In the genomic region with DNA sequence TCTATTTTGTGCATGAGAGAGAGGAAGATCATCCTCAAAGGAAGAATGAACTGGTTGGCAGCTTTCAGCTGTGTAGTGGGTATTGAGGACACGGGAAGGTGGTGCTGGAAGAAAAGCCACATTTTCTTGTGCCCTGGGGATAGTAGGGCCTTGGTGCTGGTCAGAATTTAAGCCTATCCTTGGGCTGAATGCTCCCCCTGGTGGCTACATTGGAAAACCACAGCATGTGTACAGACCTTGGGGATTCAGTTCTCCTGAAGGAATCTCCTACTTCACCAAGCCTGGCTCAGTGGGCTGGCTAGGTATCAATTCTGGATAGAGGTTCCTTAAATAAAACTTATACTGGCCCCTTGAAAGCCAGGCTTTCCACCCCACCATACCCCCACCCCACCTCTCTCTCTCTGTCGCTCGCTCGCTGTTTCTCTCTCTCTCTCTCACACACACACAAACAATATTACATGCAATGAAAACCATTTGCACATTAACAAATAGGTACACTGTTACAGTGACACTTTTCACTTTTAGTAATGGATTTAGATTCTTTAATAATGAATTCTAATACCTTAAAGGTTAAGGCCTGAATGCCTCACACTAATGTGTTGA, we compare ENCODE assay signal across 8 cellular contexts. TPM values are rescaled to one million over a fixed set of nuclear protein-coding genes. Genes with fewer than 3 reads are reported as not detected.
DNase-seq lines count a peak whose midpoint lies in the region; ATAC-seq and TF ChIP-seq lines count a peak whose summit lies in the region.

No MANE protein-coding gene starts in this region.

- no peaks in the 10 kb centered on the region for H3K36me3 Mint-ChIP-seq in chondrocyte (ENCODE audit: low read depth)

- H3K4me1 Mint-ChIP-seq in chondrocyte (ENCODE audit: low read depth), result no peaks in the 10 kb centered on the region

- H3K36me3 ChIP-seq in right lobe of liver (no peaks in the 10 kb centered on the region), thyroid gland (no peaks in the 10 kb centered on the region)

- H3K27ac ChIP-seq in right lobe of liver (no peak overlapping the region), thyroid gland (no peak overlapping the region)

- intact Hi-C loops in right lobe of liver (cut with DNase I), result no loop called here
- intact Hi-C loops in thyroid gland (cut with DNase I), result no loop called here

- WGBS in right lobe of liver (ENCODE audit: insufficient coverage, low coverage, low lambda C conversion rate, missing lambda C conversion rate), result 61% methylated on average over 4 of the region's 4 CpGs
- WGBS in thyroid gland, 2 donors, result 69 to 73% methylated on average over 4 of the region's 4 CpGs

- H3K4me1 ChIP-seq in right lobe of liver (no peaks in the 10 kb centered on the region), thyroid gland (no peaks in the 10 kb centered on the region)

- no peaks in the 10 kb centered on the region for H3K27me3 ChIP-seq in right lobe of liver
- H3K27me3 ChIP-seq in thyroid gland, result no peaks in the 10 kb centered on the region

- H3K9me3 ChIP-seq in right lobe of liver, result no peaks in the 10 kb centered on the region
- no peaks in the 10 kb centered on the region for H3K9me3 ChIP-seq in thyroid gland

- peak; percentile 5 for DNase-seq in NK-92 treated with Interleukin-12 subunit alpha and Interleukin-12 subunit beta, amount 100 ng/mL, for 24 hours (lab: John Stamatoyannopoulos, UW)
- DNase-seq in NK-92 (lab: John Stamatoyannopoulos, UW; ENCODE audit: unreplicated experiment), result no peak
- peak in 61 of 76 experiments; percentile 2 to 68 (median 36) for DNase-seq in HUDEP-2 (lab: John Stamatoyannopoulos, UW; ENCODE audit: unreplicated experiment in 76 of 76)
- peak; percentile 3 for DNase-seq in SHP77 treated with DMSO at 0.1 percent for 48 hours (lab: John Stamatoyannopoulos, UW)
- no peak for DNase-seq in chondrocyte (ENCODE audit: low spot score)
- peak in 2 of 3 donors; percentile 21 to 58 for DNase-seq in right lobe of liver
- DNase-seq in thyroid gland, result peak; percentile 21

- no peaks in the 10 kb centered on the region for H3K9me3 Mint-ChIP-seq in chondrocyte (ENCODE audit: low read depth)

- H3K27me3 Mint-ChIP-seq in chondrocyte (ENCODE audit: low read depth), result peaks cover 32% of the 10 kb centered on the region

- H3K4me3 ChIP-seq in right lobe of liver, result no peak overlapping the region
- H3K4me3 ChIP-seq in thyroid gland (replicated peaks in 1 of 3), result no peak overlapping the region

- TF ChIP-seq POLR2A in right lobe of liver (IDR thresholded peaks at IDR 0.05), result no peak
- no peak for TF ChIP-seq POLR2A in thyroid gland (IDR thresholded peaks at IDR 0.05)

- ATAC-seq in GM21529 (IDR thresholded peaks at IDR 0.05; ENCODE audit: unreplicated experiment) (peak; percentile 82), right lobe of liver (peak; percentile 83 to 90 (median 86))

- no peak overlapping the region for H3K4me3 Mint-ChIP-seq in chondrocyte (ENCODE audit: unreplicated experiment)

- peak; percentile 91 for TF ChIP-seq CTCF in chondrocyte (IDR thresholded peaks at IDR 0.05)
- peak; percentile 55 to 76 (median 60) for TF ChIP-seq CTCF in right lobe of liver (IDR thresholded peaks at IDR 0.05)
- TF ChIP-seq CTCF in thyroid gland (IDR thresholded peaks at IDR 0.05), result peak in 4 of 6 experiments; percentile 9 to 41 (median 22)

- no peak overlapping the region for H3K27ac Mint-ChIP-seq in chondrocyte (ENCODE audit: unreplicated experiment)

RNA-seq across cellular contexts. Expression of a gene that starts 2.8 kb away (rescaled TPM):
- total RNA-seq in chondrocyte (not detected in 3 replicates), right lobe of liver (not detected), thyroid gland (not detected)

RNA-seq across cellular contexts. Expression of a gene that starts 29.5 kb away (rescaled TPM):
- total RNA-seq in chondrocyte (not detected in 3 replicates), right lobe of liver (not detected), thyroid gland (not detected)

RNA-seq across cellular contexts. Expression of a gene that starts 37.5 kb away (rescaled TPM):
- total RNA-seq in chondrocyte (0.20 TPM in 1 of 3 replicates, not detected in the others), right lobe of liver (under 1 TPM in 3 of 6 experiments, not detected in 3; 0.17 to 0.42 (median 0.28) TPM), thyroid gland (1 to 10 TPM in 1 of 4 donors, under 1 TPM in 1, not detected in 2; 0.78 to 1.2 TPM)

RNA-seq across cellular contexts. Expression of a gene that starts 41.1 kb away (rescaled TPM):
- total RNA-seq in chondrocyte, result not detected in 3 replicates
- total RNA-seq in right lobe of liver, result not detected
- total RNA-seq in thyroid gland, result not detected

RNA-seq across cellular contexts. Expression of a gene that starts 56.7 kb away (rescaled TPM):
- total RNA-seq in chondrocyte (not detected in 3 replicates), right lobe of liver (not detected), thyroid gland (not detected)

Comparison
In these comparisons a context has a peak if more than half of its experiments do, and no peak if none do; other contexts are left out.
1. DNase-seq: peak in NK-92 treated with Interleukin-12 subunit alpha and Interleukin-12 subunit beta, amount 100 ng/mL, for 24 hours (single experiment), HUDEP-2 (61 of 76), SHP77 treated with DMSO at 0.1 percent for 48 hours (single experiment), right lobe of liver (2 of 3) and thyroid gland (2 of 2); none in NK-92 (single experiment) and chondrocyte (single experiment).
2. CTCF ChIP-seq: peak in every context shown above with its lines; median percentile 91 in chondrocyte; 60 in right lobe of liver; 22 in thyroid gland.